In the genomic region with DNA sequence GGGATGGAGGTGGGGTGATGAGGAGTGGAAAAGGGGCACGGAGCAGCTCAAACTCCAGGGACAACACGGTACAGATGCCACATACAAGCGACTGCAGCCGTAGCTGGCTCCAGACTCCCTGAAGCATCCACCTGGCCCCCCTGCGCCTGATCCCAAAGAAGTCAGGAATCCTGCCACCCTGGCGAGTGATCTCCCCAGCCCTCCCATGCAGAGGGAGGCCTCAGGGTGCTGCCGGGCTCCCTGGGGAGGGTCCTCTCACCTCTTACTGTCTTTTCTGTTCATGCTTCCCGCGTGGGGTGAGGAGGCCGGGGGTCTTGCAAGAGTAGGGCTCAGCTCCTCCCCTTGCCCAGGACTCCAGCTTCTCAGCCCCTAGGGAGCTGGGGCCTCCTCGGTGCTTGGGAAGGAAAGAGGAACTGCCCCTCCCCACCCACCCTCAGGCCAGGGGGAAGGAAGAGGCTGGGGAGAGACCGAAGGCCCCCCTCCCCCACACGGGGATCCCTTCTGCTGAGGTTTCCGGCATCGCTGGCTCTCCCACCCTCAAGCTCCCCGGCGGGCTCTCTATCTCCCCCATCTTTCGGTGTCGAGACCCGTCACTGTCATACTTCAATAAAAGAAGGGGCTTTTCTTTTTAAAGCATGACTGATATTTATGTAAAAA, we compare ENCODE assay signal across 9 cellular contexts. TPM values are rescaled to one million over a fixed set of nuclear protein-coding genes. Genes with fewer than 3 reads are reported as not detected.
DNase-seq lines count a peak whose midpoint lies in the region; ATAC-seq and TF ChIP-seq lines count a peak whose summit lies in the region.
"Had no signal": no experiment of that assay in that cellular context is flagged by ENCODE, and none has a peak within 500 bp of the region (broad histone marks: within the 10 kb centered on the region; RNA-seq: fewer than 3 reads in every experiment).

A gene with protein sequence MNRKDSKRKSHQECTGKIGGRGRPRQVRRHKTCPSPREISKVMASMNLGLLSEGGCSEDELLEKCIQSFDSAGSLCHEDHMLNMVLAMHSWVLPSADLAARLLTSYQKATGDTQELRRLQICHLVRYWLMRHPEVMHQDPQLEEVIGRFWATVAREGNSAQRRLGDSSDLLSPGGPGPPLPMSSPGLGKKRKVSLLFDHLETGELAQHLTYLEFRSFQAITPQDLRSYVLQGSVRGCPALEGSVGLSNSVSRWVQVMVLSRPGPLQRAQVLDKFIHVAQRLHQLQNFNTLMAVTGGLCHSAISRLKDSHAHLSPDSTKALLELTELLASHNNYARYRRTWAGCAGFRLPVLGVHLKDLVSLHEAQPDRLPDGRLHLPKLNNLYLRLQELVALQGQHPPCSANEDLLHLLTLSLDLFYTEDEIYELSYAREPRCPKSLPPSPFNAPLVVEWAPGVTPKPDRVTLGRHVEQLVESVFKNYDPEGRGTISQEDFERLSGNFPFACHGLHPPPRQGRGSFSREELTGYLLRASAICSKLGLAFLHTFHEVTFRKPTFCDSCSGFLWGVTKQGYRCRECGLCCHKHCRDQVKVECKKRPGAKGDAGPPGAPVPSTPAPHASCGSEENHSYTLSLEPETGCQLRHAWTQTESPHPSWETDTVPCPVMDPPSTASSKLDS (minus strand): TSS at position 410 of the 657 bp plus-strand sequence. CDS start 128 bp downstream, at position 282.

- H3K4me1 ChIP-seq in Loucy (ENCODE audit: insufficient read depth, low read length, poor library complexity, severe bottlenecking), result peaks cover 19% of the 10 kb centered on the region
- no peaks in the 10 kb centered on the region for H3K4me1 ChIP-seq in mucosa of descending colon (ENCODE audit: low read depth)

- no peaks in the 10 kb centered on the region for H3K36me3 Mint-ChIP-seq in activated naive CD4-positive, alpha-beta T cell treated with anti-CD3 and anti-CD28 coated beads, Interleukin-2, amount 50 U/mL, for 72 hours

- H2AFZ ChIP-seq in Loucy (ENCODE audit: low read length), result no peak within 1 kb of the TSS; the same call in 1 of the 2 replicates

- no peaks in the 10 kb centered on the region for H3K9me3 ChIP-seq in Loucy (ENCODE audit: insufficient read depth, low read depth, low read length)
- no peaks in the 10 kb centered on the region for H3K9me3 ChIP-seq in mucosa of descending colon

- intact Hi-C loops in mucosa of descending colon (cut with DNase I, micrococcal nuclease), result no loop called here

- H3K27ac Mint-ChIP-seq in activated naive CD4-positive, alpha-beta T cell treated with anti-CD3 and anti-CD28 coated beads, Interleukin-2, amount 50 U/mL, for 72 hours, result peak within 1 kb of the TSS; percentile 83 to 86

- no peaks in the 10 kb centered on the region for H3K27me3 ChIP-seq in Loucy (ENCODE audit: insufficient read depth, low read length, poor library complexity, severe bottlenecking)

- peak within 1 kb of the TSS; percentile 68 for H3K9ac ChIP-seq in Loucy (ENCODE audit: low read depth, low read length, poor library complexity, severe bottlenecking)

- peak; percentile 22; the same call in 1 of the 2 replicates for TF ChIP-seq CTCF in Loucy (conservative IDR thresholded peaks at IDR 0.05; ENCODE audit: low read length)
- TF ChIP-seq CTCF in mucosa of descending colon (IDR thresholded peaks at IDR 0.05), result no peak

- peak; percentile 61 to 64 for DNase-seq in AML-193 (lab: John Stamatoyannopoulos, UW)
- peak in 1 of 2 donors; percentile 30 for DNase-seq in activated naive CD4-positive, alpha-beta T cell treated with anti-CD3 and anti-CD28 coated beads, Interleukin-2, amount 50 U/mL, for 72 hours (ENCODE audit: low spot score in 2 of 2)
- peak in 2 of 3 donors; percentile 40 to 66 for DNase-seq in mucosa of descending colon
- no peak for DNase-seq in hepatic stellate cell (ENCODE audit: low spot score)
- DNase-seq in DMS53 (lab: John Stamatoyannopoulos, UW), result no peak

- H3K36me3 ChIP-seq in Loucy (ENCODE audit: insufficient read depth, low read length), result no peaks in the 10 kb centered on the region
- H3K36me3 ChIP-seq in mucosa of descending colon (ENCODE audit: low read depth), result no peaks in the 10 kb centered on the region

- no peaks in the 10 kb centered on the region for H3K79me2 ChIP-seq in Loucy (ENCODE audit: insufficient read depth, low read length)

- H3K4me2 ChIP-seq in Loucy (ENCODE audit: low read depth, low read length, poor library complexity, severe bottlenecking), result peak within 1 kb of the TSS; percentile 82

- peak; percentile 12 to 17 for ATAC-seq in activated naive CD4-positive, alpha-beta T cell treated with anti-CD3 and anti-CD28 coated beads, Interleukin-2, amount 50 U/mL, for 72 hours
- peak; percentile 52 for ATAC-seq in mucosa of descending colon
- ATAC-seq in GM18867 (IDR thresholded peaks at IDR 0.05; ENCODE audit: unreplicated experiment), result no peak
- ATAC-seq in GM21737 (IDR thresholded peaks at IDR 0.05; ENCODE audit: unreplicated experiment), result no peak

- no peaks in the 10 kb centered on the region for H4K20me1 ChIP-seq in Loucy (ENCODE audit: insufficient read depth, low read length, poor library complexity, severe bottlenecking)

- peak within 1 kb of the TSS; percentile 69 for H3K4me3 ChIP-seq in Loucy (ENCODE audit: low read length, poor library complexity, severe bottlenecking)
- H3K4me3 ChIP-seq in mucosa of descending colon, result no peak within 1 kb of the TSS

- no peaks in the 10 kb centered on the region for H3K9me2 ChIP-seq in Loucy (replicated peaks; ENCODE audit: low read depth, low read length)

- H3K9me3 Mint-ChIP-seq in activated naive CD4-positive, alpha-beta T cell treated with anti-CD3 and anti-CD28 coated beads, Interleukin-2, amount 50 U/mL, for 72 hours, result no peaks in the 10 kb centered on the region

- H3F3A ChIP-seq in Loucy (ENCODE audit: low read depth), result no peaks in the 10 kb centered on the region

RNA-seq across cellular contexts. Expression of the gene that starts here (rescaled TPM):
- 1 to 10 TPM; 2.3 to 8.3 TPM for total RNA-seq in activated naive CD4-positive, alpha-beta T cell treated with anti-CD3 and anti-CD28 coated beads, Interleukin-2, amount 50 U/mL, for 72 hours
- 1 to 10 TPM in 2 of 3 donors, under 1 TPM in 1; 0.55 to 2.3 (median 2.0) TPM for total RNA-seq in mucosa of descending colon
- total RNA-seq: fibroblast of villous mesenchyme had no signal

Comparison
In these comparisons a context has a peak if more than half of its experiments do, and no peak if none do; other contexts are left out.
1. DNase-seq: peak in AML-193 (2 of 2) and mucosa of descending colon (2 of 3); none in hepatic stellate cell (single experiment) and DMS53 (single experiment).
2. ATAC-seq: peak in activated naive CD4-positive, alpha-beta T cell treated with anti-CD3 and anti-CD28 coated beads, Interleukin-2, amount 50 U/mL, for 72 hours (2 of 2) and mucosa of descending colon (single experiment); none in GM18867 (single experiment) and GM21737 (single experiment).